ENCODE assay signal across 10 cellular contexts in the genomic region with DNA sequence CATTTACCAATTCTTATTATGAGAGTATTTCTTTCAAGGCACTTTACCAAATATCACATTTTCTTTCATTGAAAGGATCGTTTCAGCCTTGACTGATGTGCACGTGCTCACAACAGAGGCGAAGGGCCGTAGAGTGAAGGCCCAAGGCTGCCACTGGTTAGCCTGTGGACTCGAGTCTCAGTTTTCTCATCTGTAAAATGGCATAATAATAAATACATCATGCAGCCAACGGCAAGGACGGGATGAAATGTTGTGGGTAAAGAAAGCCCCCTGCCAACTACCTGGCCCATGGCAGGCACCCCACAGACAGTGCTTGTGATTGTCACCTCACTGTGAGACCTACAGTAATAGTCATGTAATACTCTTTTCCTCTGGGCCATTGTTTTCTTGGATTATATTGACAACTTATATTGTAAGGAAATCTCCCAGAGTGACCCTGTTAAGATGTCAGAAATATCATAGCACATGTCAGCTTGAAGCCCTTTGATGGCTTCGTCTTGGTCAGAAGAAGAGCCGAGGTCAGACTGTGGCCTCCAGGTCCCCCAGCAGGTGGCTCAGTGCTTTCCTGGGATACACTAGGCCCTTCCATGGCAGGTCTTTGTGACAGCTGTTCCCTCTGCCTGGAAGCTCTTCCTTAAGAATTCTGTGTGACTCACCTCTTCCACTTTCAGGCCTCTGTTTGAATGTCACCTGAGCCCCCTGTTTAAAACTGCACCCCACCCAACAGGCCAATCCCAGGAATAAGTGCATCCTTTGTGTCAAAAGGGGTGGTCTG. TPM values are rescaled to one million over a fixed set of nuclear protein-coding genes. Genes with fewer than 3 reads are reported as not detected.
DNase-seq lines count a peak whose midpoint lies in the region; ATAC-seq, FAIRE-seq and TF ChIP-seq lines count a peak whose summit lies in the region.
"Had no signal": no experiment of that assay in that cellular context is flagged by ENCODE, and none has a peak within 500 bp of the region (broad histone marks: within the 10 kb centered on the region; RNA-seq: fewer than 3 reads in every experiment).

No MANE protein-coding gene starts in this region.

- H3K27me3 Mint-ChIP-seq in activated T-cell treated with anti-CD3 and anti-CD28 coated beads, Interleukin-2, amount 50 U/mL, for 72 hours (ENCODE audit: low read depth) = peaks cover 20% of the 10 kb centered on the region

- H3K36me3 ChIP-seq in HCT116 (ENCODE audit: control insufficient read depth in 1 of 2, insufficient read depth in 2 of 2, low read length in 2 of 2) (no peaks in the 10 kb centered on the region), kidney (ENCODE audit: control insufficient read depth in 1 of 2, insufficient read depth in 2 of 2, low read length in 2 of 2) (no peaks in the 10 kb centered on the region)

- H3K27ac ChIP-seq in AG04450 (ENCODE audit: low read depth, low read length) = no peak overlapping the region
- no peak overlapping the region for H3K27ac ChIP-seq in HCT116 (ENCODE audit: low read depth, low read length)
- no peak overlapping the region for H3K27ac ChIP-seq in kidney (ENCODE audit: low read depth in 2 of 2, low read length in 2 of 2)

- H3K27me3 ChIP-seq in AG04450 (ENCODE audit: control insufficient read depth, insufficient read depth, low read length) (no peaks in the 10 kb centered on the region), HCT116 (ENCODE audit: insufficient read depth, low read length) (no peaks in the 10 kb centered on the region)

- H3K4me1 Mint-ChIP-seq in activated T-cell treated with anti-CD3 and anti-CD28 coated beads, Interleukin-2, amount 50 U/mL, for 72 hours (ENCODE audit: low read depth) = no peaks in the 10 kb centered on the region

- peak; percentile 86 for ATAC-seq in HCT116
- peak; percentile 48 for ATAC-seq in SK-N-SH treated with all-trans-retinoic acid at 6 μM for 48 hours
- no peak for ATAC-seq in activated T-cell treated with anti-CD3 and anti-CD28 coated beads, Interleukin-2, amount 50 U/mL, for 72 hours (replicated peaks in 1 of 2)
- no peak for ATAC-seq in HG02973 (IDR thresholded peaks at IDR 0.05; ENCODE audit: unreplicated experiment)

- no peaks in the 10 kb centered on the region for H3K9me3 ChIP-seq in AG04450 (ENCODE audit: control insufficient read depth, insufficient read depth, low read length)
- no peaks in the 10 kb centered on the region for H3K9me3 ChIP-seq in HCT116 (ENCODE audit: control insufficient read depth in 1 of 2, insufficient read depth in 1 of 2, low read depth in 1 of 2, low read length in 2 of 2)
- no peaks in the 10 kb centered on the region for H3K9me3 ChIP-seq in kidney (ENCODE audit: control insufficient read depth in 1 of 2, low read length in 2 of 2)

- H3K27ac Mint-ChIP-seq in activated T-cell treated with anti-CD3 and anti-CD28 coated beads, Interleukin-2, amount 50 U/mL, for 72 hours = no peak overlapping the region

- no peak overlapping the region for H3K4me3 Mint-ChIP-seq in activated T-cell treated with anti-CD3 and anti-CD28 coated beads, Interleukin-2, amount 50 U/mL, for 72 hours
- H3K4me3 Mint-ChIP-seq: nephron progenitor cell had no signal

- H3K4me3 ChIP-seq in AG04450 (ENCODE audit: low read depth, low read length) (no peak overlapping the region), HCT116 (replicated peaks in 1 of 2; ENCODE audit: low read depth in 1 of 2, low read length in 2 of 2) (no peak overlapping the region), kidney (ENCODE audit: low read length in 2 of 2) (no peak overlapping the region)

- H3K9me2 ChIP-seq in HCT116 (ENCODE audit: insufficient read depth) = no peaks in the 10 kb centered on the region

- H3K4me1 ChIP-seq in HCT116 (ENCODE audit: control insufficient read depth in 1 of 2, insufficient read depth in 2 of 2, low read length in 2 of 2) (0 out of 4 replicates have a peak, but pooled peaks cover 0 to 5% of the 10 kb centered on the region in 2 experiments), kidney (ENCODE audit: control insufficient read depth in 1 of 2, insufficient read depth in 1 of 2, low read depth in 1 of 2, low read length in 2 of 2) (no peaks in the 10 kb centered on the region)

- H4K20me1 ChIP-seq in HCT116 (ENCODE audit: insufficient read depth) = no peaks in the 10 kb centered on the region

- peak; percentile 43; the same call in 1 of the 2 replicates for TF ChIP-seq RAD21 in HCT116 (IDR thresholded peaks at IDR 0.05; ENCODE audit: low read depth)

- no peaks in the 10 kb centered on the region for H3K36me3 Mint-ChIP-seq in activated T-cell treated with anti-CD3 and anti-CD28 coated beads, Interleukin-2, amount 50 U/mL, for 72 hours (ENCODE audit: insufficient read depth in 2 of 2)

- FAIRE-seq in kidney (lab: Jason Lieb, UNC) = no peak

- H3K9me3 Mint-ChIP-seq in activated T-cell treated with anti-CD3 and anti-CD28 coated beads, Interleukin-2, amount 50 U/mL, for 72 hours = no peaks in the 10 kb centered on the region

- intact Hi-C loops in HCT116 (cut with micrococcal nuclease) (loop anchor here (2.0 kb wide), 1 partner anchor 47 kb away; no protein-coding TSS in a partner anchor), kidney (cut with DNase I) (no loop called here)

- RAD21 ChIA-PET in HCT116 (lab: Charles Lee; ENCODE audit: low non-redundant PET in 1 of 2, low total read pairs in 2 of 2, uncharacterized antibody in 2 of 2, unreplicated experiment in 2 of 2) = no interaction called here

- DNase-seq in AG04450 (ENCODE audit: low read depth, low spot score) (no peak), HCT116 (ENCODE audit: low read depth, low spot score) (peak; percentile 1), kidney (no peak), superior temporal gyrus (ENCODE audit: extremely low spot score) (no peak)
- DNase-seq in effector CD4-positive, alpha-beta T cell = no peak
- no peak for DNase-seq in activated T-cell treated with anti-CD3 and anti-CD28 coated beads, Interleukin-2, amount 50 U/mL, for 72 hours
- DNase-seq: NCI-H1436, nephron progenitor cell had no signal

- BruUV-seq in HCT116 (replicated peaks; lab: Mats Ljungman, UMichigan) = no TSS peak

- no peak for TF ChIP-seq POLR2A in HCT116 (IDR thresholded peaks at IDR 0.05; ENCODE audit: borderline replicate concordance, extremely low read depth, insufficient read depth, insufficient read length)

- TF ChIP-seq CTCF in AG04450 (IDR thresholded peaks at IDR 0.05; ENCODE audit: low read depth, low read length) (peak; percentile 35), HCT116 (IDR thresholded peaks at IDR 0.05 in 2 of 3, conservative IDR thresholded peaks at IDR 0.05 in 1 of 3; ENCODE audit: borderline replicate concordance in 1 of 3, insufficient read depth in 1 of 3, low read depth in 2 of 3, low read length in 2 of 3) (peak; percentile 32 to 40 (median 35); a peak in 5 of 6 replicates), kidney (IDR thresholded peaks at IDR 0.05; ENCODE audit: borderline replicate concordance, extremely low read depth, insufficient read depth) (peak; percentile 6)

- H3K79me2 ChIP-seq in HCT116 (ENCODE audit: insufficient read depth, low read length) = no peaks in the 10 kb centered on the region

- no peak overlapping the region for H2AFZ ChIP-seq in HCT116 (ENCODE audit: low read depth, low read length, poor library complexity, severe bottlenecking)

- H3K9ac ChIP-seq in HCT116 (ENCODE audit: low read length) (no peak overlapping the region), kidney (ENCODE audit: low read length in 2 of 2) (no peak overlapping the region)

- POLR2A ChIA-PET in AG04450 (lab: Yijun Ruan, JAX) (no interaction called here), HCT116 (lab: Charles Lee) (no interaction called here)

- no peak overlapping the region for H3K4me2 ChIP-seq in HCT116 (ENCODE audit: low read length)

- CTCF ChIA-PET in AG04450 (lab: Charles Lee) (interaction anchor here (1.5 to 5.3 kb wide), 3 partner anchors 37 to 142 kb away, joined by 4 to 34 read pairs (median 7); a partner anchor contains a TSS), HCT116 (lab: Charles Lee) (interaction anchor here (1.0 to 2.6 kb wide), 5 partner anchors 47 to 123 kb away, joined by 3 to 12 read pairs (median 5); no protein-coding TSS in a partner anchor)

TF ChIP-seq in HCT116, 20 proteins besides CTCF, POLR2A, EP300 and RAD21:
- TF ChIP-seq CBX3 (IDR thresholded peaks at IDR 0.05; ENCODE audit: low read depth) (no peak), SIN3A (IDR thresholded peaks at IDR 0.05; ENCODE audit: low read depth) (no peak), EGR1 (IDR thresholded peaks at IDR 0.05; ENCODE audit: low read depth) (no peak), FOSL1 (IDR thresholded peaks at IDR 0.05; ENCODE audit: low read depth) (no peak), TCF7L2 (IDR thresholded peaks at IDR 0.05; ENCODE audit: borderline replicate concordance, extremely low read depth, insufficient read depth, insufficient read length) (no peak)
- TF ChIP-seq, protein P1, sequence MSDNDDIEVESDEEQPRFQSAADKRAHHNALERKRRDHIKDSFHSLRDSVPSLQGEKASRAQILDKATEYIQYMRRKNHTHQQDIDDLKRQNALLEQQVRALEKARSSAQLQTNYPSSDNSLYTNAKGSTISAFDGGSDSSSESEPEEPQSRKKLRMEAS (IDR thresholded peaks at IDR 0.05) = peak; percentile 21; the same call in 1 of the 2 replicates

TF ChIP-seq in SK-N-SH treated with all-trans-retinoic acid at 6 μM for 48 hours, 23 proteins besides CTCF, POLR2A, EP300 and RAD21 (continues in another document):
- TF ChIP-seq ZFP30 (CRISPR knock-in tag; IDR thresholded peaks at IDR 0.05) = no peak
- no peak for TF ChIP-seq ZFP3 (CRISPR knock-in tag; IDR thresholded peaks at IDR 0.05)
- TF ChIP-seq, protein P2, sequence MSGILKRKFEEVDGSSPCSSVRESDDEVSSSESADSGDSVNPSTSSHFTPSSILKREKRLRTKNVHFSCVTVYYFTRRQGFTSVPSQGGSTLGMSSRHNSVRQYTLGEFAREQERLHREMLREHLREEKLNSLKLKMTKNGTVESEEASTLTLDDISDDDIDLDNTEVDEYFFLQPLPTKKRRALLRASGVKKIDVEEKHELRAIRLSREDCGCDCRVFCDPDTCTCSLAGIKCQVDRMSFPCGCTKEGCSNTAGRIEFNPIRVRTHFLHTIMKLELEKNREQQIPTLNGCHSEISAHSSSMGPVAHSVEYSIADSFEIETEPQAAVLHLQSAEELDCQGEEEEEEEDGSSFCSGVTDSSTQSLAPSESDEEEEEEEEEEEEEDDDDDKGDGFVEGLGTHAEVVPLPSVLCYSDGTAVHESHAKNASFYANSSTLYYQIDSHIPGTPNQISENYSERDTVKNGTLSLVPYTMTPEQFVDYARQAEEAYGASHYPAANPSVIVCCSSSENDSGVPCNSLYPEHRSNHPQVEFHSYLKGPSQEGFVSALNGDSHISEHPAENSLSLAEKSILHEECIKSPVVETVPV (CRISPR knock-in tag; IDR thresholded peaks at IDR 0.05) = no peak
- no peak for TF ChIP-seq BACH2 (CRISPR knock-in tag; IDR thresholded peaks at IDR 0.05; ENCODE audit: borderline replicate concordance)
- TF ChIP-seq OSR1 (CRISPR knock-in tag; IDR thresholded peaks at IDR 0.05) = no peak
- TF ChIP-seq ESRRG (CRISPR knock-in tag; IDR thresholded peaks at IDR 0.05) = no peak
- no peak for TF ChIP-seq RARB (CRISPR knock-in tag; IDR thresholded peaks at IDR 0.05)

RNA-seq across cellular contexts. Expression of a gene that starts 36.3 kb away (rescaled TPM):
- polyA plus RNA-seq in AG04450 (2011; rRNA removed) (4.5 and 5.5 TPM in 2 replicates), kidney (ENCODE audit: insufficient read depth, low read depth, low replicate concordance) (24.8 TPM)
- 2.0 TPM in 2 replicates for polyA minus RNA-seq in AG04450 (2011; rRNA and poly(A)+ RNA removed)
- total RNA-seq in HCT116 (2021; ENCODE audit: unreplicated experiment) (0.86 TPM), kidney (13.2 TPM)
- 0.21 and 0.34 TPM in 2 replicates for polyA plus RNA-seq in HCT116 (2012)
- total RNA-seq in activated T-cell treated with anti-CD3 and anti-CD28 coated beads, Interleukin-2, amount 50 U/mL, for 72 hours = 1 to 10 TPM; 8.1 to 8.2 TPM

Comparison
In these comparisons a context has a peak if more than half of its experiments do, and no peak if none do; other contexts are left out.
1. ATAC-seq: peak in HCT116 (single experiment) and SK-N-SH treated with all-trans-retinoic acid at 6 μM for 48 hours (single experiment); none in activated T-cell treated with anti-CD3 and anti-CD28 coated beads, Interleukin-2, amount 50 U/mL, for 72 hours (0 of 2) and HG02973 (single experiment).
2. Peak in every context shown above with its lines, with median percentiles within 50 percentile points of each other: CTCF ChIP-seq.